Comparison of ENCODE assay signal across 16 cellular contexts in genomic region chr13:63843766-63844699, GRCh38.
DNase-seq lines count a peak whose midpoint lies in the region; ATAC-seq and TF ChIP-seq lines count a peak whose summit lies in the region.
"Had no signal": no experiment of that assay in that cellular context is flagged by ENCODE, and none has a peak within 500 bp of the region (broad histone marks: within the 10 kb centered on the region; RNA-seq: fewer than 3 reads in every experiment).

No MANE protein-coding gene starts in this region.

- H2BK15ac ChIP-seq in neuronal stem cell (ENCODE audit: low read length): no peak overlapping the region

- H3K4me1 ChIP-seq in neuronal stem cell (ENCODE audit: control insufficient read depth in 2 of 2, insufficient read depth in 1 of 2, low read depth in 1 of 2, low read length in 2 of 2) (no peaks in the 10 kb centered on the region), body of pancreas (no peaks in the 10 kb centered on the region)

- no peak for TF ChIP-seq POLR2A in body of pancreas (IDR thresholded peaks at IDR 0.05)

- DNase-seq in activated CD4-positive, alpha-beta T cell treated with anti-CD3 and anti-CD28 coated beads, Interleukin-2, amount 10 ng/mL, durations not matched to agents 24 days and 14 days: peak; percentile 33
- DNase-seq in activated CD4-positive, alpha-beta T cell treated with anti-CD3 and anti-CD28 coated beads, Interleukin-2, amount 50 U/mL, for 48 hours: no peak
- DNase-seq in neuronal stem cell (ENCODE audit: low spot score): no peak
- no peak for DNase-seq in stimulated activated naive CD8-positive, alpha-beta T cell treated with anti-CD3 and anti-CD28 coated beads, Interleukin-15, amount 100 ng/mL, for 72 hours
- DNase-seq in NCI-H2196 treated with DMSO at 0.1 percent for 48 hours (lab: John Stamatoyannopoulos, UW; ENCODE audit: unreplicated experiment): no peak
- DNase-seq in body of pancreas: no peak
- DNase-seq: CD8-positive, alpha-beta T cell; COR-L47; DMS153; DND-41; GDM1; HCEC 1CT; HFFc6 had no signal

- no peaks in the 10 kb centered on the region for H3K9me3 Mint-ChIP-seq in activated CD4-positive, alpha-beta T cell treated with anti-CD3 and anti-CD28 coated beads, Interleukin-2, amount 10 ng/mL, durations not matched to agents 24 days and 14 days
- peaks cover 4 to 10% of the 10 kb centered on the region in 2 donors for H3K9me3 Mint-ChIP-seq in stimulated activated naive CD8-positive, alpha-beta T cell treated with anti-CD3 and anti-CD28 coated beads, Interleukin-15, amount 100 ng/mL, for 72 hours

- no CpG with 5 or more reads among the region's 42 CpGs for WGBS in neuronal stem cell (ENCODE audit: extremely low coverage in 2 of 2, insufficient read length in 2 of 2, insufficient replicate concordance in 1 of 2), 2 donors
- 89 to 96% methylated on average over 25 to 30 of the region's 42 CpGs for WGBS in body of pancreas, 2 donors

- no peak overlapping the region for H3K4me2 ChIP-seq in neuronal stem cell (ENCODE audit: insufficient read depth, low read length, poor library complexity, severe bottlenecking)

- peak overlapping the region; percentile 81 for H2AK5ac ChIP-seq in neuronal stem cell (ENCODE audit: low read depth, low read length)

- H3K4ac ChIP-seq in neuronal stem cell (ENCODE audit: low read length): no peak overlapping the region

- H3K9me3 ChIP-seq in neuronal stem cell (replicated peaks in 1 of 2; ENCODE audit: control insufficient read depth in 2 of 2, insufficient read depth in 1 of 2, low read depth in 1 of 2, low read length in 2 of 2) (peaks cover 0 to 1% of the 10 kb centered on the region in 2 donors), body of pancreas (no peaks in the 10 kb centered on the region)

- no peak overlapping the region for H4K91ac ChIP-seq in neuronal stem cell (ENCODE audit: low read depth, low read length, poor library complexity)

- no peak overlapping the region for H2BK5ac ChIP-seq in neuronal stem cell (ENCODE audit: low read length)

- no peak overlapping the region for H3K27ac Mint-ChIP-seq in activated CD4-positive, alpha-beta T cell treated with anti-CD3 and anti-CD28 coated beads, Interleukin-2, amount 10 ng/mL, durations not matched to agents 24 days and 14 days
- no peak overlapping the region for H3K27ac Mint-ChIP-seq in stimulated activated naive CD8-positive, alpha-beta T cell treated with anti-CD3 and anti-CD28 coated beads, Interleukin-15, amount 100 ng/mL, for 72 hours
- H3K27ac Mint-ChIP-seq: CD14-positive monocyte; CD8-positive, alpha-beta T cell; HFFc6 had no signal

- H3K36me3 ChIP-seq in neuronal stem cell (replicated peaks in 1 of 2; ENCODE audit: control insufficient read depth in 2 of 2, insufficient read depth in 2 of 2, low read length in 2 of 2): no peaks in the 10 kb centered on the region
- no peaks in the 10 kb centered on the region for H3K36me3 ChIP-seq in body of pancreas (replicated peaks in 1 of 2; ENCODE audit: insufficient read depth in 1 of 2, low read depth in 2 of 2)

- intact Hi-C loops in activated CD4-positive, alpha-beta T cell treated with anti-CD3 and anti-CD28 coated beads, Interleukin-2, amount 10 ng/mL, durations not matched to agents 24 days and 14 days (cut with micrococcal nuclease): no loop called here
- intact Hi-C loops in body of pancreas (cut with DNase I): no loop called here

- H2AFZ ChIP-seq in neuronal stem cell (ENCODE audit: low read length): no peak overlapping the region

- no peaks in the 10 kb centered on the region for H3K4me1 Mint-ChIP-seq in activated CD4-positive, alpha-beta T cell treated with anti-CD3 and anti-CD28 coated beads, Interleukin-2, amount 10 ng/mL, durations not matched to agents 24 days and 14 days
- H3K4me1 Mint-ChIP-seq in stimulated activated naive CD8-positive, alpha-beta T cell treated with anti-CD3 and anti-CD28 coated beads, Interleukin-15, amount 100 ng/mL, for 72 hours: no peaks in the 10 kb centered on the region
- H3K4me1 Mint-ChIP-seq: CD14-positive monocyte had no signal

- H3K18ac ChIP-seq in neuronal stem cell (ENCODE audit: low read length): no peak overlapping the region

- no peak overlapping the region for H3K4me3 ChIP-seq in neuronal stem cell (ENCODE audit: low read length in 2 of 2)
- no peak overlapping the region for H3K4me3 ChIP-seq in body of pancreas

- H3K36me3 Mint-ChIP-seq in activated CD4-positive, alpha-beta T cell treated with anti-CD3 and anti-CD28 coated beads, Interleukin-2, amount 10 ng/mL, durations not matched to agents 24 days and 14 days (ENCODE audit: low read depth): no peaks in the 10 kb centered on the region
- H3K36me3 Mint-ChIP-seq: CD14-positive monocyte; CD8-positive, alpha-beta T cell had no signal

- no peaks in the 10 kb centered on the region for H3K27me3 Mint-ChIP-seq in activated CD4-positive, alpha-beta T cell treated with anti-CD3 and anti-CD28 coated beads, Interleukin-2, amount 10 ng/mL, durations not matched to agents 24 days and 14 days
- H3K27me3 Mint-ChIP-seq in stimulated activated naive CD8-positive, alpha-beta T cell treated with anti-CD3 and anti-CD28 coated beads, Interleukin-15, amount 100 ng/mL, for 72 hours: no peaks in the 10 kb centered on the region

- no peak for TF ChIP-seq CTCF in body of pancreas (IDR thresholded peaks at IDR 0.05)

- H2BK120ac ChIP-seq in neuronal stem cell (ENCODE audit: low read depth, low read length): no peak overlapping the region

- H3K27ac ChIP-seq in neuronal stem cell (replicated peaks; ENCODE audit: low read length) (no peak overlapping the region), body of pancreas (no peak overlapping the region)
- H3K27ac ChIP-seq: 22Rv1 had no signal

- no peaks in the 10 kb centered on the region for H3K27me3 ChIP-seq in neuronal stem cell (ENCODE audit: control insufficient read depth in 3 of 3, insufficient read depth in 3 of 3, low read depth in 1 of 3, low read length in 3 of 3)
- no peaks in the 10 kb centered on the region for H3K27me3 ChIP-seq in body of pancreas

- H2BK12ac ChIP-seq in neuronal stem cell (ENCODE audit: low read length): no peak overlapping the region

- ATAC-seq in stimulated activated naive CD8-positive, alpha-beta T cell treated with anti-CD3 and anti-CD28 coated beads, Interleukin-15, amount 100 ng/mL, for 72 hours: peak; percentile 35
- ATAC-seq in GM18517 (IDR thresholded peaks at IDR 0.05; ENCODE audit: unreplicated experiment): no peak
- ATAC-seq in body of pancreas: no peak
- ATAC-seq: CD8-positive, alpha-beta T cell had no signal

- H3K14ac ChIP-seq in neuronal stem cell (ENCODE audit: low read length): no peak overlapping the region

- H4K8ac ChIP-seq in neuronal stem cell (ENCODE audit: low read depth, low read length): no peak overlapping the region

- H3K9ac ChIP-seq in neuronal stem cell (ENCODE audit: low read depth, low read length, poor library complexity): no peak overlapping the region

- no peak overlapping the region for H3K23ac ChIP-seq in neuronal stem cell (ENCODE audit: low read depth, low read length, poor library complexity)

- no peaks in the 10 kb centered on the region for H3K79me1 ChIP-seq in neuronal stem cell (ENCODE audit: low read depth, low read length)

- H3K4me3 Mint-ChIP-seq in activated CD4-positive, alpha-beta T cell treated with anti-CD3 and anti-CD28 coated beads, Interleukin-2, amount 10 ng/mL, durations not matched to agents 24 days and 14 days: no peak overlapping the region
- no peak overlapping the region for H3K4me3 Mint-ChIP-seq in stimulated activated naive CD8-positive, alpha-beta T cell treated with anti-CD3 and anti-CD28 coated beads, Interleukin-15, amount 100 ng/mL, for 72 hours
- H3K4me3 Mint-ChIP-seq: CD14-positive monocyte; CD8-positive, alpha-beta T cell; HFFc6 had no signal
